22 cellular contexts compared by ENCODE assay signal in genomic region chr12:79388006-79388405, GRCh38.
"Had no signal": no experiment of that assay in that cellular context is flagged by ENCODE, and none has a peak within 500 bp of the region (broad histone marks: within the 10 kb centered on the region; RNA-seq: fewer than 3 reads in every experiment).

No MANE protein-coding gene starts in this region.

- DNase-seq: IMR-90; Karpas-422; KG1; MM.1S; NCI-H1092 treated with DMSO at 0.1 percent for 48 hours; NCI-H1436; NCI-H1694 treated with DMSO at 0.1 percent for 48 hours; NCI-H1930; NCI-H2107; NCI-H2227 treated with DMSO at 0.1 percent for 48 hours; NCI-H524; NCI-H526 treated with DMSO at 0.1 percent for 48 hours; NK-92 treated with Interleukin-12 subunit alpha and Interleukin-12 subunit beta, amount 100 ng/mL, for 24 hours; OCI-M1; PC-9; Peyer's patch; SHP77 treated with DMSO at 0.1 percent for 48 hours; SJCRH30; T-helper 1 cell had no signal

- ATAC-seq: HepG2, Right ventricle myocardium inferior, SK-N-SH treated with all-trans-retinoic acid at 6 μM for 48 hours had no signal
